In genomic region chr7:55303220-55303619, GRCh38 we compare ENCODE assay signal across 30 cellular contexts.
DNase-seq lines count a peak whose midpoint lies in the region; ATAC-seq and TF ChIP-seq lines count a peak whose summit lies in the region.
"Had no signal": no experiment of that assay in that cellular context is flagged by ENCODE, and none has a peak within 500 bp of the region (broad histone marks: within the 10 kb centered on the region; RNA-seq: fewer than 3 reads in every experiment).

No MANE protein-coding gene starts in this region.

- intact Hi-C loops in prostate gland (cut with DNase I): no loop called here

- WGBS in smooth muscle cell (ENCODE audit: low lambda C conversion rate): 35% methylated on average over 1 of the region's 1 CpG
- WGBS in prostate gland: 92% methylated on average over 1 of the region's 1 CpG

- TF ChIP-seq CTCF in smooth muscle cell (IDR thresholded peaks at IDR 0.05; ENCODE audit: borderline replicate concordance, insufficient read depth, poor library complexity, severe bottlenecking) (no peak), brain microvascular endothelial cell (IDR thresholded peaks at IDR 0.05; ENCODE audit: low read depth, low read length, missing control alignments) (no peak), prostate gland (IDR thresholded peaks at IDR 0.05) (no peak)

- H3K27me3 ChIP-seq in smooth muscle cell (ENCODE audit: low read depth) (no peaks in the 10 kb centered on the region), brain microvascular endothelial cell (replicated peaks) (peaks cover 5% of the 10 kb centered on the region), prostate gland (replicated peaks; ENCODE audit: insufficient read depth) (no peaks in the 10 kb centered on the region)
- H3K27me3 ChIP-seq: ascending aorta had no signal

- no peak overlapping the region for H3K9ac ChIP-seq in smooth muscle cell (ENCODE audit: low read depth)

- ATAC-seq in GM18909 (IDR thresholded peaks at IDR 0.05; ENCODE audit: poor library complexity, unreplicated experiment) (peak; percentile 45), HG02759 (IDR thresholded peaks at IDR 0.05; ENCODE audit: unreplicated experiment) (peak; percentile 40), HG03439 (IDR thresholded peaks at IDR 0.05; ENCODE audit: unreplicated experiment) (peak; percentile 31), GM21786 (IDR thresholded peaks at IDR 0.05; ENCODE audit: unreplicated experiment) (no peak)
- ATAC-seq: effector memory CD8-positive, alpha-beta T cell; HepG2; left ventricle myocardium superior; naive thymus-derived CD8-positive, alpha-beta T cell had no signal

- peak overlapping the region; percentile 45 for H3K27ac ChIP-seq in smooth muscle cell (ENCODE audit: low read depth)
- no peak overlapping the region for H3K27ac ChIP-seq in brain microvascular endothelial cell
- H3K27ac ChIP-seq in prostate gland: no peak overlapping the region
- H3K27ac ChIP-seq: ascending aorta, skin epidermis had no signal

- H3K4me1 ChIP-seq in smooth muscle cell (ENCODE audit: low read depth): no peaks in the 10 kb centered on the region
- no peaks in the 10 kb centered on the region for H3K4me1 ChIP-seq in prostate gland (replicated peaks)
- H3K4me1 ChIP-seq: ascending aorta had no signal

- TF ChIP-seq POLR2A in prostate gland (IDR thresholded peaks at IDR 0.05): no peak

- in situ Hi-C loops in brain microvascular endothelial cell (cut with HindIII; ENCODE audit: low pct_ligation_motif_present, low sequenced_read_pairs): no loop called here

- H4K20me1 ChIP-seq in smooth muscle cell (ENCODE audit: low read depth): no peaks in the 10 kb centered on the region

- H3K9me3 ChIP-seq in smooth muscle cell (replicated peaks; ENCODE audit: low read depth) (no peaks in the 10 kb centered on the region), prostate gland (no peaks in the 10 kb centered on the region)
- H3K9me3 ChIP-seq: ascending aorta had no signal

- peak overlapping the region; percentile 22 for H3K4me2 ChIP-seq in smooth muscle cell

- H3K4me3 ChIP-seq in smooth muscle cell: no peak overlapping the region
- no peak overlapping the region for H3K4me3 ChIP-seq in brain microvascular endothelial cell (ENCODE audit: low read depth, low read length)
- H3K4me3 ChIP-seq in prostate gland: no peak overlapping the region
- H3K4me3 ChIP-seq: ascending aorta, skin epidermis had no signal

- H3K36me3 ChIP-seq in smooth muscle cell (ENCODE audit: low read depth) (no peaks in the 10 kb centered on the region), brain microvascular endothelial cell (replicated peaks) (no peaks in the 10 kb centered on the region), prostate gland (no peaks in the 10 kb centered on the region)
- H3K36me3 ChIP-seq: ascending aorta had no signal

- H2AFZ ChIP-seq in smooth muscle cell (ENCODE audit: low read depth): no peak overlapping the region

- H3F3A ChIP-seq in smooth muscle cell (ENCODE audit: low read depth): peaks cover 7% of the 10 kb centered on the region

- DNase-seq in smooth muscle cell (lab: John Stamatoyannopoulos, UW; ENCODE audit: unreplicated experiment) (no peak), ureter (ENCODE audit: low spot score) (no peak), brain microvascular endothelial cell (no peak), prostate gland (ENCODE audit: low spot score) (no peak)
- DNase-seq: activated CD4-positive, alpha-beta memory T cell treated with anti-CD3 and anti-CD28 coated beads, Interleukin-2, amount 10 ng/mL, durations not matched to agents 7 days and 5 days; activated CD4-positive, alpha-beta T cell treated with anti-CD3 and anti-CD28 coated beads for 1 hour; activated naive CD8-positive, alpha-beta T cell treated with anti-CD3 and anti-CD28 coated beads for 36 hours; caudate nucleus; cortex of kidney; effector memory CD8-positive, alpha-beta T cell; erythroblast; glutamatergic neuron; HCEC 1CT; left ventricle myocardium superior; MV-4-11; naive thymus-derived CD8-positive, alpha-beta T cell; NCI-H146; NCI-H2107; NCI-H446; NCI-H774; RPMI8226; stimulated activated CD4-positive, alpha-beta T cell treated with anti-CD3 and anti-CD28 coated beads, Interleukin-2, amount 100 ng/mL, for 24 hours; T-helper 1 cell had no signal

- no peaks in the 10 kb centered on the region for H3K79me2 ChIP-seq in smooth muscle cell (ENCODE audit: low read depth)
